Comparison of ENCODE assay signal across 24 cellular contexts in genomic region chr11:27064086-27064485, GRCh38. TPM values are rescaled to one million over a fixed set of nuclear protein-coding genes. Genes with fewer than 3 reads are reported as not detected.
"Had no signal": no experiment of that assay in that cellular context is flagged by ENCODE, and none has a peak within 500 bp of the region (broad histone marks: within the 10 kb centered on the region; RNA-seq: fewer than 3 reads in every experiment).

No MANE protein-coding gene starts in this region.

- H3K36me3 ChIP-seq: adrenal gland had no signal

- H3K4me1 ChIP-seq: adrenal gland had no signal

- H3K4me3 ChIP-seq: adrenal gland had no signal

- ATAC-seq: activated CD4-positive, CD25-positive, alpha-beta regulatory T cell treated with anti-CD3 and anti-CD28 coated beads, Interleukin-2, amount 50 U/mL, for 24 hours; activated CD8-positive, alpha-beta T cell treated with anti-CD3 and anti-CD28 coated beads for 36 hours; activated T-cell treated with anti-CD3 and anti-CD28 coated beads, Interleukin-2, amount 50 U/mL, for 72 hours; PC-3 had no signal

- H3K27ac ChIP-seq: adrenal gland had no signal

- H3K9me3 ChIP-seq: adrenal gland had no signal

- DNase-seq: activated CD4-positive, alpha-beta T cell treated with anti-CD3 and anti-CD28 coated beads for 4 hours; activated CD8-positive, alpha-beta memory T cell treated with anti-CD3 and anti-CD28 coated beads, Interleukin-2, amount 50 U/mL, for 4 hours; activated CD8-positive, alpha-beta T cell treated with anti-CD3 and anti-CD28 coated beads for 36 hours; activated naive CD4-positive, alpha-beta T cell treated with anti-CD3 and anti-CD28 coated beads, Interleukin-2, amount 50 U/mL, for 16 hours; activated naive CD8-positive, alpha-beta T cell treated with anti-CD3 and anti-CD28 coated beads, Interleukin-2, amount 10 ng/mL, durations not matched to agents 7 days and 5 days; activated T-cell treated with anti-CD3 and anti-CD28 coated beads, Interleukin-2, amount 50 U/mL, for 72 hours; adrenal gland; anterior cingulate cortex; cerebellar nuclear complex; Karpas-422; NCI-H1105 treated with DMSO at 0.1 percent for 48 hours; NCI-H1436 treated with DMSO at 0.1 percent for 48 hours; NCI-H187; NCI-H2081 treated with DMSO at 0.1 percent for 48 hours; NCI-H2227 treated with DMSO at 0.1 percent for 48 hours; NCI-H446 treated with DMSO at 0.1 percent for 48 hours; NCI-H524 treated with DMSO at 0.1 percent for 48 hours; NK-92 treated with Interleukin-12 subunit alpha and Interleukin-12 subunit beta, amount 100 ng/mL, for 24 hours; PC-3; SHP77 treated with DMSO at 0.1 percent for 48 hours had no signal

RNA-seq across cellular contexts. Expression of gene BBOX1, which starts 23.5 kb away (rescaled TPM):
- total RNA-seq: activated CD8-positive, alpha-beta T cell treated with anti-CD3 and anti-CD28 coated beads for 36 hours; activated naive CD8-positive, alpha-beta T cell treated with anti-CD3 and anti-CD28 coated beads, Interleukin-2, amount 10 ng/mL, durations not matched to agents 7 days and 5 days; activated T-cell treated with anti-CD3 and anti-CD28 coated beads, Interleukin-2, amount 50 U/mL, for 72 hours; activated T-helper 2 cell treated with anti-CD3 and anti-CD28 coated beads, Interferon-gamma antibody, Interleukin-2, Interleukin-4, amounts not matched to agents 10 μg/mL and 5 μg/mL and 100 μg/mL, durations not matched to agents 14 hours and 24 hours and 36 hours; cardiac septum; PC-3; SK-MEL-5 had no signal
- polyA plus RNA-seq: adrenal gland had no signal
